10 cellular contexts compared by ENCODE assay signal in the genomic region with DNA sequence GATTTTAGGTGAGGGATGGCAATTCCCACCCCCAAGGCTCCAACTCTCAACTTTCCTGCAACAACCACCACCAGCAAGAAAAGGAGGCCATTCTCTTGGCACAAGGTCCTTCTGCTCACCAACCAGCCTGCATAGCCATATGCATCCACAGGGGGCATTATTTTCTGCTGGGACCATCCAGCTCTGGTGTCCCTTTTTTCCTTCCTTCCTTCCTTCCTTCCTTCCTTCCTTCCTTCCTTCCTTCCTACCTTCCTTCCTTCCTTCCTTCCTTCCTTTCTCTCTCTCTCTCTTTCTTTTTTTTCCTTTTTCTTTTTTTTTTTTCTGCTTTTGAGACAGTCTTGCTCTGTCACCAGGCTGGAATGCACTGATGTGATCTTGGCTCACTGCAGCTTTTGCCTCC. TPM values are rescaled to one million over a fixed set of nuclear protein-coding genes. Genes with fewer than 3 reads are reported as not detected.
A peak's percentile ranks its signal among the peaks of the same experiment; 100 is the strongest.
DNase-seq lines count a peak whose midpoint lies in the region; ATAC-seq and TF ChIP-seq lines count a peak whose summit lies in the region.
"Had no signal": no experiment of that assay in that cellular context is flagged by ENCODE, and none has a peak within 500 bp of the region (broad histone marks: within the 10 kb centered on the region; RNA-seq: fewer than 3 reads in every experiment).

No MANE protein-coding gene starts in this region.

- intact Hi-C loops in upper lobe of right lung (cut with DNase I), result no loop called here

- TF ChIP-seq CTCF in OCI-LY1 (IDR thresholded peaks at IDR 0.05; ENCODE audit: low read length) (peak; percentile 33; the same call in 1 of the 2 replicates), upper lobe of right lung (IDR thresholded peaks at IDR 0.05) (peak; percentile 19)

- no peak overlapping the region for H2AFZ ChIP-seq in OCI-LY1 (ENCODE audit: low read length)

- no peaks in the 10 kb centered on the region for H3K27me3 ChIP-seq in OCI-LY1 (ENCODE audit: insufficient read depth, low read length)
- no peaks in the 10 kb centered on the region for H3K27me3 ChIP-seq in upper lobe of right lung
- H3K27me3 ChIP-seq: SJSA1 had no signal

- H3K4me1 ChIP-seq in OCI-LY1 (ENCODE audit: insufficient read depth, low read length, severe bottlenecking), result no peaks in the 10 kb centered on the region
- H3K4me1 ChIP-seq in upper lobe of right lung, result no peaks in the 10 kb centered on the region
- H3K4me1 ChIP-seq: SJSA1 had no signal

- no peaks in the 10 kb centered on the region for H4K20me1 ChIP-seq in OCI-LY1 (ENCODE audit: insufficient read depth, low read length)

- 0 out of 2 replicates have a peak, but pooled peaks cover 5% of the 10 kb centered on the region for H3K79me2 ChIP-seq in OCI-LY1 (ENCODE audit: insufficient read depth, low read length)

- no peak overlapping the region for H3K9ac ChIP-seq in OCI-LY1 (ENCODE audit: low read length)

- H3K27ac ChIP-seq in OCI-LY1 (ENCODE audit: low read depth, low read length, poor library complexity, severe bottlenecking), result no peak overlapping the region
- no peak overlapping the region for H3K27ac ChIP-seq in upper lobe of right lung
- H3K27ac ChIP-seq: SJSA1 had no signal

- H3K4me2 ChIP-seq in OCI-LY1 (ENCODE audit: low read length), result no peak overlapping the region

- no peaks in the 10 kb centered on the region for H3K9me2 ChIP-seq in OCI-LY1 (ENCODE audit: low read depth, low read length)

- TF ChIP-seq POLR2A in erythroblast (IDR thresholded peaks at IDR 0.05; ENCODE audit: low read length), result no peak

- peak; percentile 6 for DNase-seq in stimulated activated CD4-positive, alpha-beta T cell treated with anti-CD3 and anti-CD28 coated beads, Interleukin-1b, Interleukin-23, amount 100 ng/mL, for 48 hours
- no peak for DNase-seq in stimulated activated CD4-positive, alpha-beta T cell treated with anti-CD3 and anti-CD28 coated beads, Interleukin-15, amount 100 ng/mL, for 24 hours
- DNase-seq in erythroblast (lab: John Stamatoyannopoulos, UW), result peak; percentile 2 to 37
- no peak for DNase-seq in upper lobe of right lung
- no peak for DNase-seq in AML-193 (lab: John Stamatoyannopoulos, UW)
- DNase-seq in midbrain (lab: John Stamatoyannopoulos, UW), result no peak
- DNase-seq: retina had no signal

- ATAC-seq in upper lobe of right lung (peak; percentile 39), GM21423 (IDR thresholded peaks at IDR 0.05; ENCODE audit: unreplicated experiment) (no peak)

- H3K4me3 ChIP-seq in OCI-LY1 (ENCODE audit: low read depth, low read length, poor library complexity, severe bottlenecking), result no peak overlapping the region
- H3K4me3 ChIP-seq in upper lobe of right lung, result no peak overlapping the region
- H3K4me3 ChIP-seq: SJSA1 had no signal

- H3F3A ChIP-seq in OCI-LY1 (ENCODE audit: insufficient read depth, low read length), result no peaks in the 10 kb centered on the region

- H3K36me3 ChIP-seq in OCI-LY1 (ENCODE audit: insufficient read depth, low read length) (peaks cover 18% of the 10 kb centered on the region; the same call in 1 of the 2 replicates), upper lobe of right lung (no peaks in the 10 kb centered on the region)
- H3K36me3 ChIP-seq: SJSA1 had no signal

- H3K9me3 ChIP-seq in OCI-LY1 (ENCODE audit: low read length) (no peaks in the 10 kb centered on the region), upper lobe of right lung (no peaks in the 10 kb centered on the region)
- H3K9me3 ChIP-seq: SJSA1 had no signal

RNA-seq across cellular contexts. Expression of a gene that starts 21.1 kb away (rescaled TPM):
- total RNA-seq in upper lobe of right lung, result 13.5 TPM

Comparison
In these comparisons a context has a peak if more than half of its experiments do, and no peak if none do; other contexts are left out.
1. DNase-seq: peak in stimulated activated CD4-positive, alpha-beta T cell treated with anti-CD3 and anti-CD28 coated beads, Interleukin-1b, Interleukin-23, amount 100 ng/mL, for 48 hours (single experiment) and erythroblast (2 of 2); none in stimulated activated CD4-positive, alpha-beta T cell treated with anti-CD3 and anti-CD28 coated beads, Interleukin-15, amount 100 ng/mL, for 24 hours (single experiment), upper lobe of right lung (single experiment), AML-193 (0 of 2) and midbrain (single experiment).